In genomic region chr12:51818567-51819300, GRCh38 we compare ENCODE assay signal across 2 cellular contexts.
TF ChIP-seq lines count a peak whose summit lies in the region.

No MANE protein-coding gene starts in this region.

TF ChIP-seq in HepG2, 621 proteins besides CTCF, POLR2A, EP300 and RAD21:
- TF ChIP-seq CBFB (CRISPR knock-in tag; IDR thresholded peaks at IDR 0.05): no peak
- TF ChIP-seq, protein P1, sequence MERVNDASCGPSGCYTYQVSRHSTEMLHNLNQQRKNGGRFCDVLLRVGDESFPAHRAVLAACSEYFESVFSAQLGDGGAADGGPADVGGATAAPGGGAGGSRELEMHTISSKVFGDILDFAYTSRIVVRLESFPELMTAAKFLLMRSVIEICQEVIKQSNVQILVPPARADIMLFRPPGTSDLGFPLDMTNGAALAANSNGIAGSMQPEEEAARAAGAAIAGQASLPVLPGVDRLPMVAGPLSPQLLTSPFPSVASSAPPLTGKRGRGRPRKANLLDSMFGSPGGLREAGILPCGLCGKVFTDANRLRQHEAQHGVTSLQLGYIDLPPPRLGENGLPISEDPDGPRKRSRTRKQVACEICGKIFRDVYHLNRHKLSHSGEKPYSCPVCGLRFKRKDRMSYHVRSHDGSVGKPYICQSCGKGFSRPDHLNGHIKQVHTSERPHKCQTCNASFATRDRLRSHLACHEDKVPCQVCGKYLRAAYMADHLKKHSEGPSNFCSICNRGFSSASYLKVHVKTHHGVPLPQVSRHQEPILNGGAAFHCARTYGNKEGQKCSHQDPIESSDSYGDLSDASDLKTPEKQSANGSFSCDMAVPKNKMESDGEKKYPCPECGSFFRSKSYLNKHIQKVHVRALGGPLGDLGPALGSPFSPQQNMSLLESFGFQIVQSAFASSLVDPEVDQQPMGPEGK (CRISPR knock-in tag; IDR thresholded peaks at IDR 0.05): peak; percentile 16; the same call in 1 of the 2 replicates
- TF ChIP-seq NR2C2 (CRISPR knock-in tag; IDR thresholded peaks at IDR 0.05; ENCODE audit: borderline replicate concordance): no peak
- no peak for TF ChIP-seq ASH2L (IDR thresholded peaks at IDR 0.05; ENCODE audit: insufficient read length, low read depth, low read length)
- TF ChIP-seq HNRNPK (IDR thresholded peaks at IDR 0.05; ENCODE audit: low read depth, low read length, poor library complexity, severe bottlenecking): no peak
- no peak for TF ChIP-seq ZNF720 (CRISPR knock-in tag; IDR thresholded peaks at IDR 0.05)
- no peak for TF ChIP-seq HOXA3 (CRISPR knock-in tag; IDR thresholded peaks at IDR 0.05)
TF ChIP-seq in HepG2: peak in this region for 1.

TF ChIP-seq in SK-N-SH, 30 proteins besides CTCF, POLR2A, EP300 and RAD21:
- TF ChIP-seq JUND (IDR thresholded peaks at IDR 0.05) (peak; percentile 63), FOSL2 (IDR thresholded peaks at IDR 0.05; ENCODE audit: borderline replicate concordance, low read depth) (peak; percentile 66), TEAD4 (IDR thresholded peaks at IDR 0.05; ENCODE audit: borderline replicate concordance, insufficient read depth) (peak; percentile 72), NFIC (IDR thresholded peaks at IDR 0.05; ENCODE audit: borderline replicate concordance) (peak; percentile 96), RCOR1 (IDR thresholded peaks at IDR 0.05; ENCODE audit: low read length) (no peak), GATA2 (CRISPR knock-in tag; IDR thresholded peaks at IDR 0.05) (no peak), RFX5 (IDR thresholded peaks at IDR 0.05; ENCODE audit: low read length) (no peak), POLR2AphosphoS5 (IDR thresholded peaks at IDR 0.05; ENCODE audit: low read depth, low read length) (peak; percentile 36; the same call in 1 of the 2 replicates), RXRA (IDR thresholded peaks at IDR 0.05; ENCODE audit: borderline replicate concordance, low read depth) (peak; percentile 96), TCF12 (IDR thresholded peaks at IDR 0.05) (peak; percentile 84), SMC3 (IDR thresholded peaks at IDR 0.05; ENCODE audit: low read depth, low read length) (no peak), PBX3 (IDR thresholded peaks at IDR 0.05) (peak; percentile 33; the same call in 1 of the 2 replicates)
- TF ChIP-seq, protein P2, sequence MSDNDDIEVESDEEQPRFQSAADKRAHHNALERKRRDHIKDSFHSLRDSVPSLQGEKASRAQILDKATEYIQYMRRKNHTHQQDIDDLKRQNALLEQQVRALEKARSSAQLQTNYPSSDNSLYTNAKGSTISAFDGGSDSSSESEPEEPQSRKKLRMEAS (IDR thresholded peaks at IDR 0.05; ENCODE audit: low read depth): peak; percentile 37; the same call in 1 of the 2 replicates
- TF ChIP-seq, protein P3, sequence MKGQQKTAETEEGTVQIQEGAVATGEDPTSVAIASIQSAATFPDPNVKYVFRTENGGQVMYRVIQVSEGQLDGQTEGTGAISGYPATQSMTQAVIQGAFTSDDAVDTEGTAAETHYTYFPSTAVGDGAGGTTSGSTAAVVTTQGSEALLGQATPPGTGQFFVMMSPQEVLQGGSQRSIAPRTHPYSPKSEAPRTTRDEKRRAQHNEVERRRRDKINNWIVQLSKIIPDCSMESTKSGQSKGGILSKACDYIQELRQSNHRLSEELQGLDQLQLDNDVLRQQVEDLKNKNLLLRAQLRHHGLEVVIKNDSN (IDR thresholded peaks at IDR 0.05; ENCODE audit: borderline replicate concordance, low read depth): no peak
